15 cellular contexts compared by ENCODE assay signal in genomic region chr1:87203890-87204289, GRCh38.
DNase-seq lines count a peak whose midpoint lies in the region; ATAC-seq and TF ChIP-seq lines count a peak whose summit lies in the region.
"Had no signal": no experiment of that assay in that cellular context is flagged by ENCODE, and none has a peak within 500 bp of the region (broad histone marks: within the 10 kb centered on the region; RNA-seq: fewer than 3 reads in every experiment).

No MANE protein-coding gene starts in this region.

- no peaks in the 10 kb centered on the region for H3K4me1 ChIP-seq in left lung
- H3K4me1 ChIP-seq: colonic mucosa, Peyer's patch had no signal

- DNase-seq in DMS53 treated with DMSO at 0.1 percent for 48 hours (lab: John Stamatoyannopoulos, UW; ENCODE audit: unreplicated experiment) (peak; percentile 16), LHCN-M2 (ENCODE audit: low read depth) (peak; percentile 22), astrocyte of the spinal cord (ENCODE audit: low read depth, low spot score) (peak; percentile 60), left lung (peak in 1 of 2 donors; percentile 36), DMS153 (lab: John Stamatoyannopoulos, UW) (no peak)
- DNase-seq in CD4-positive, alpha-beta T cell = no peak
- no peak for DNase-seq in activated T-cell treated with anti-CD3 and anti-CD28 coated beads, Interleukin-2, amount 50 U/mL, for 4 hours
- DNase-seq: activated naive CD4-positive, alpha-beta T cell treated with anti-CD3 and anti-CD28 coated beads for 36 hours; colonic mucosa; Peyer's patch; sigmoid colon had no signal

- no peaks in the 10 kb centered on the region for H3K9me3 ChIP-seq in left lung
- no peaks in the 10 kb centered on the region for H3K9me3 ChIP-seq in CD4-positive, alpha-beta T cell (ENCODE audit: control insufficient read depth, low read length)
- H3K9me3 ChIP-seq: colonic mucosa, Peyer's patch, sigmoid colon had no signal

- H3K27me3 Mint-ChIP-seq in CD4-positive, alpha-beta T cell = peaks cover 35% of the 10 kb centered on the region
- H3K27me3 Mint-ChIP-seq in activated T-cell treated with anti-CD3 and anti-CD28 coated beads, Interleukin-2, amount 50 U/mL, for 4 hours (ENCODE audit: low read depth) = peaks cover 34% of the 10 kb centered on the region

- H3K4me3 ChIP-seq in astrocyte of the spinal cord (ENCODE audit: low read depth, low read length) (no peak overlapping the region), left lung (no peak overlapping the region)
- H3K4me3 ChIP-seq: colonic mucosa, Peyer's patch, sigmoid colon had no signal

- H3K27me3 ChIP-seq in left lung = peaks cover 0 to 23% of the 10 kb centered on the region in 2 donors
- peaks cover 16% of the 10 kb centered on the region for H3K27me3 ChIP-seq in CD4-positive, alpha-beta T cell (ENCODE audit: control insufficient read depth, insufficient read depth, low read length)
- H3K27me3 ChIP-seq: colonic mucosa, Peyer's patch, sigmoid colon had no signal

- no peak overlapping the region for H3K27ac ChIP-seq in left lung
- H3K27ac ChIP-seq in CD4-positive, alpha-beta T cell (ENCODE audit: low read depth, low read length) = no peak overlapping the region
- H3K27ac ChIP-seq: colonic mucosa, Peyer's patch, sigmoid colon had no signal

- POLR2A ChIA-PET in CD4-positive, alpha-beta T cell (lab: Charles Lee) = no interaction called here

- intact Hi-C loops in left lung (cut with DNase I) = no loop called here
- intact Hi-C loops in CD4-positive, alpha-beta T cell (cut with DNase I, micrococcal nuclease) = no loop called here

- ATAC-seq in left lung (peak; percentile 84), HG02938 (IDR thresholded peaks at IDR 0.05; ENCODE audit: unreplicated experiment) (no peak)
- ATAC-seq in CD4-positive, alpha-beta T cell (ENCODE audit: poor library complexity) = no peak
- ATAC-seq in activated T-cell treated with anti-CD3 and anti-CD28 coated beads, Interleukin-2, amount 50 U/mL, for 4 hours = no peak
- ATAC-seq: left lobe of liver had no signal

- no peak overlapping the region for H3K27ac Mint-ChIP-seq in CD4-positive, alpha-beta T cell
- H3K27ac Mint-ChIP-seq: activated naive CD4-positive, alpha-beta T cell treated with anti-CD3 and anti-CD28 coated beads for 36 hours; IgD-negative memory B cell had no signal

- H3K4me1 Mint-ChIP-seq in CD4-positive, alpha-beta T cell (ENCODE audit: low read depth) = peaks cover 9% of the 10 kb centered on the region
- H3K4me1 Mint-ChIP-seq in activated T-cell treated with anti-CD3 and anti-CD28 coated beads, Interleukin-2, amount 50 U/mL, for 4 hours (ENCODE audit: low read depth) = peaks cover 7% of the 10 kb centered on the region

- no peaks in the 10 kb centered on the region for H3K36me3 ChIP-seq in left lung
- H3K36me3 ChIP-seq: colonic mucosa, Peyer's patch, sigmoid colon had no signal

- no peak overlapping the region for H3K4me3 Mint-ChIP-seq in CD4-positive, alpha-beta T cell
- H3K4me3 Mint-ChIP-seq in activated T-cell treated with anti-CD3 and anti-CD28 coated beads, Interleukin-2, amount 50 U/mL, for 4 hours = no peak overlapping the region
- H3K4me3 Mint-ChIP-seq: activated naive CD4-positive, alpha-beta T cell treated with anti-CD3 and anti-CD28 coated beads for 36 hours; nephron had no signal

- in situ Hi-C loops in astrocyte of the spinal cord (cut with HindIII; ENCODE audit: low sequenced_read_pairs) = no loop called here

- no peaks in the 10 kb centered on the region for H3K36me3 Mint-ChIP-seq in CD4-positive, alpha-beta T cell (ENCODE audit: low read depth)
- H3K36me3 Mint-ChIP-seq in activated T-cell treated with anti-CD3 and anti-CD28 coated beads, Interleukin-2, amount 50 U/mL, for 4 hours (ENCODE audit: insufficient read depth) = no peaks in the 10 kb centered on the region
- H3K36me3 Mint-ChIP-seq: IgD-negative memory B cell had no signal

- no peaks in the 10 kb centered on the region for H3K9me3 Mint-ChIP-seq in CD4-positive, alpha-beta T cell
- no peaks in the 10 kb centered on the region for H3K9me3 Mint-ChIP-seq in activated T-cell treated with anti-CD3 and anti-CD28 coated beads, Interleukin-2, amount 50 U/mL, for 4 hours
- H3K9me3 Mint-ChIP-seq: activated naive CD4-positive, alpha-beta T cell treated with anti-CD3 and anti-CD28 coated beads for 36 hours; nephron had no signal

- TF ChIP-seq CTCF in astrocyte of the spinal cord (IDR thresholded peaks at IDR 0.05; ENCODE audit: low read depth, low read length) = no peak
- no peak for TF ChIP-seq CTCF in left lung (IDR thresholded peaks at IDR 0.05)
- no peak for TF ChIP-seq CTCF in CD4-positive, alpha-beta T cell (IDR thresholded peaks at IDR 0.05)

- CTCF ChIA-PET in CD4-positive, alpha-beta T cell (lab: Charles Lee) = no interaction called here

Comparison
In these comparisons a context has a peak if more than half of its experiments do, and no peak if none do; other contexts are left out.
1. DNase-seq: peak in DMS53 treated with DMSO at 0.1 percent for 48 hours (single experiment), LHCN-M2 (single experiment) and astrocyte of the spinal cord (single experiment); none in CD4-positive, alpha-beta T cell (0 of 10), activated T-cell treated with anti-CD3 and anti-CD28 coated beads, Interleukin-2, amount 50 U/mL, for 4 hours (single experiment) and DMS153 (single experiment).